6 cellular contexts compared by ENCODE assay signal in the genomic region with DNA sequence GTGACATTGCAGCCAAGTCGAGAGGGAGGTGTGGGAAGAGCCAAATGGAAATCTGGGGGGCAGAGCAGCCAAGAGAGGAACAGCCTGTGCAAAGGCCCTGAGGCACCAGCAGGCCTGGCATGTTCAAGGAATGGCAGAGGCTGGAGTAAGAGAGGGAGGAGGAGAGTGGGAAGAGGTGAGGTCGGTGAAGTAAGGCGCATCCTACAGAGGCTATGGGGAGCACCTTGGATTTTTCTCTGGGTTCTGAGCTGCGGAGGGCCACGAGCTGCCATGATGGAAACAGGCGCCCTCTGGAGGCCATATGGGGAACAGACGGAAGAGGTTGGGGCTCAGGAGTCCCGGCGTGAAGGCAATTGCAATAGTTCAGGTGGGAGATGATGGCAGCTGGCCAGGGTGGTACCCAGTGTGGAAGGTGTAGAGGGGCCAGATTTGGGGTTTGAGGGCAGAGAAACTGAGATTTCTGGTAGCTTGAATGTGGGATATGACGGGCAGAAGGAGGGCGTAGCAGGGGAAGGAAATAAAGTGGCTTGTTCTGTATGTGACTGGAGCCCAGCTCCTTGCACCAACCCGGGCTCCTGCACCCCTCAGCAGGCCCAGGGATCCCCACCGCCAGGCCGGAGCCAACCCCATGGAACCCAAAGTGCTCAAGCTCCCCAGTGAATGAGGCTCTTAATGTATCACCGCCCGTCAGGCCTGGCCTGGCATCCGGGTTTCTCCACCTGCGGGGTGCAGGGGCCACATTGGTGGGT. TPM values are rescaled to one million over a fixed set of nuclear protein-coding genes. Genes with fewer than 3 reads are reported as not detected.
DNase-seq lines count a peak whose midpoint lies in the region; ATAC-seq and TF ChIP-seq lines count a peak whose summit lies in the region.

No MANE protein-coding gene starts in this region.

- no peak overlapping the region for H3K9ac ChIP-seq in neural progenitor cell

- no peaks in the 10 kb centered on the region for H3K4me1 ChIP-seq in neural progenitor cell

- peaks cover 7% of the 10 kb centered on the region for H3F3A ChIP-seq in neural progenitor cell (ENCODE audit: low read depth)

- DNase-seq in DMS53 (lab: John Stamatoyannopoulos, UW): peak; percentile 75
- DNase-seq in NCI-H82 (lab: John Stamatoyannopoulos, UW): peak; percentile 82
- no peak for DNase-seq in astrocyte of the cerebellum (ENCODE audit: low read depth)
- DNase-seq in neural progenitor cell (ENCODE audit: low spot score): peak; percentile 69
- no peak for DNase-seq in AG20443 (ENCODE audit: low spot score)

- H3K4me3 ChIP-seq in astrocyte of the cerebellum (ENCODE audit: low read depth, low read length) (no peak overlapping the region), neural progenitor cell (no peak overlapping the region)

- no peaks in the 10 kb centered on the region for H3K27me3 ChIP-seq in neural progenitor cell

- H3K9me3 ChIP-seq in neural progenitor cell (ENCODE audit: low read depth): no peaks in the 10 kb centered on the region

- peaks cover 2% of the 10 kb centered on the region for H3K27me3 Mint-ChIP-seq in neural progenitor cell (ENCODE audit: insufficient read depth, low read depth)

- H3K4me2 ChIP-seq in neural progenitor cell: no peak overlapping the region

- no peaks in the 10 kb centered on the region for H4K20me1 ChIP-seq in neural progenitor cell (ENCODE audit: low read depth)

- H3K4me3 Mint-ChIP-seq in neural progenitor cell: no peak overlapping the region

- peaks cover 12% of the 10 kb centered on the region for H3K4me1 Mint-ChIP-seq in neural progenitor cell

- H2AFZ ChIP-seq in neural progenitor cell (replicated peaks): no peak overlapping the region

- ATAC-seq in HG03354 (IDR thresholded peaks at IDR 0.05; ENCODE audit: poor library complexity, severe bottlenecking, unreplicated experiment): no peak

- H3K36me3 Mint-ChIP-seq in neural progenitor cell: peaks cover 1% of the 10 kb centered on the region

- no peak overlapping the region for H3K27ac ChIP-seq in neural progenitor cell

- TF ChIP-seq CTCF in astrocyte of the cerebellum (IDR thresholded peaks at IDR 0.05; ENCODE audit: low read depth, low read length, missing control alignments): peak; percentile 70
- peak; percentile 78 for TF ChIP-seq CTCF in neural progenitor cell (IDR thresholded peaks at IDR 0.05)

- H3K36me3 ChIP-seq in neural progenitor cell: no peaks in the 10 kb centered on the region

- H3K9me3 Mint-ChIP-seq in neural progenitor cell: no peaks in the 10 kb centered on the region

- H3K79me2 ChIP-seq in neural progenitor cell (ENCODE audit: low read depth): no peaks in the 10 kb centered on the region

- no peak overlapping the region for H3K27ac Mint-ChIP-seq in neural progenitor cell

- in situ Hi-C loops in astrocyte of the cerebellum (cut with HindIII; ENCODE audit: low sequenced_read_pairs): no loop called here

RNA-seq across cellular contexts. Expression of a gene that starts 20.5 kb away (rescaled TPM):
- total RNA-seq in neural progenitor cell (ENCODE audit: low replicate concordance): 54.1 and 149 TPM in 2 replicates

RNA-seq across cellular contexts. Expression of a gene that starts 20.9 kb away (rescaled TPM):
- total RNA-seq in neural progenitor cell (ENCODE audit: low replicate concordance): 18.6 and 40.5 TPM in 2 replicates

RNA-seq across cellular contexts. Expression of a gene that starts 21.7 kb away (rescaled TPM):
- total RNA-seq in neural progenitor cell (ENCODE audit: low replicate concordance): 39.5 and 81.6 TPM in 2 replicates

RNA-seq across cellular contexts. Expression of a gene that starts 49.8 kb away (rescaled TPM):
- 14.9 and 22.2 TPM in 2 replicates for total RNA-seq in neural progenitor cell (ENCODE audit: low replicate concordance)

Comparison
In these comparisons a context has a peak if more than half of its experiments do, and no peak if none do; other contexts are left out.
1. DNase-seq: peak in DMS53 (single experiment), NCI-H82 (single experiment) and neural progenitor cell (single experiment); none in astrocyte of the cerebellum (single experiment) and AG20443 (single experiment).